1 cellular context compared by ENCODE assay signal in genomic region chr16:636206-637080, GRCh38.
TF ChIP-seq lines count a peak whose summit lies in the region.

TSS of gene METTL26 (minus strand) at chr16:636305. CDS start at chr16:636290, 15 bp downstream.

TF ChIP-seq in HEK293, 187 proteins besides CTCF, POLR2A, EP300 and RAD21 (continued from another document and continues in another):
- no peak for TF ChIP-seq BCL6B (tag by site-specific recombination; IDR thresholded peaks at IDR 0.05)
- peak; percentile 81 for TF ChIP-seq PRDM1 (tag by site-specific recombination; IDR thresholded peaks at IDR 0.05)
- TF ChIP-seq PRDM2 (tag by site-specific recombination; IDR thresholded peaks at IDR 0.05; ENCODE audit: borderline replicate concordance) = peak; percentile 74; the same call in 1 of the 2 replicates
- peak; percentile 91; the same call in 1 of the 2 replicates for TF ChIP-seq ZNF362 (tag by site-specific recombination; IDR thresholded peaks at IDR 0.05)
- no peak for TF ChIP-seq ZNF530 (tag by site-specific recombination; IDR thresholded peaks at IDR 0.05; ENCODE audit: low read depth)
- no peak for TF ChIP-seq WT1 (tag by site-specific recombination; IDR thresholded peaks at IDR 0.05)
- TF ChIP-seq ZNF692 (tag by site-specific recombination; IDR thresholded peaks at IDR 0.05) = peak; percentile 69
- TF ChIP-seq ZBTB44 (tag by site-specific recombination; IDR thresholded peaks at IDR 0.05) = peak; percentile 46; the same call in 1 of the 2 replicates
- no peak for TF ChIP-seq ZNF624 (tag by site-specific recombination; IDR thresholded peaks at IDR 0.05)
- no peak for TF ChIP-seq ZBTB1 (tag by site-specific recombination; IDR thresholded peaks at IDR 0.05)
- TF ChIP-seq SP7 (tag by site-specific recombination; IDR thresholded peaks at IDR 0.05) = peak; percentile 80
- no peak for TF ChIP-seq ZNF521 (tag by site-specific recombination; IDR thresholded peaks at IDR 0.05)
- TF ChIP-seq ZNF707 (tag by site-specific recombination; IDR thresholded peaks at IDR 0.05) = no peak
- TF ChIP-seq SP3 (tag by site-specific recombination; IDR thresholded peaks at IDR 0.05) = peak; percentile 77
- peak; percentile 74 for TF ChIP-seq ZSCAN30 (tag by site-specific recombination; IDR thresholded peaks at IDR 0.05)
- peak; percentile 78 for TF ChIP-seq ZNF629 (tag by site-specific recombination; IDR thresholded peaks at IDR 0.05)
- TF ChIP-seq ZNF223 (tag by site-specific recombination; IDR thresholded peaks at IDR 0.05) = no peak
- TF ChIP-seq KLF10 (tag by site-specific recombination; IDR thresholded peaks at IDR 0.05) = peak; percentile 93
- TF ChIP-seq ZNF449 (tag by site-specific recombination; IDR thresholded peaks at IDR 0.05) = peak; percentile 71; the same call in 1 of the 2 replicates
- no peak for TF ChIP-seq ZNF549 (tag by site-specific recombination; IDR thresholded peaks at IDR 0.05)
- TF ChIP-seq PRDM4 (tag by site-specific recombination; IDR thresholded peaks at IDR 0.05) = no peak
- no peak for TF ChIP-seq GFI1B (tag by site-specific recombination; IDR thresholded peaks at IDR 0.05)
- TF ChIP-seq ZNF2 (tag by site-specific recombination; IDR thresholded peaks at IDR 0.05) = peak; percentile 96
- no peak for TF ChIP-seq ZNF16 (tag by site-specific recombination; IDR thresholded peaks at IDR 0.05; ENCODE audit: low read depth)
- TF ChIP-seq OVOL3 (tag by site-specific recombination; IDR thresholded peaks at IDR 0.05) = no peak
- TF ChIP-seq ZFP37 (tag by site-specific recombination; IDR thresholded peaks at IDR 0.05) = peak; percentile 79
- no peak for TF ChIP-seq ELK4 (IDR thresholded peaks at IDR 0.05; ENCODE audit: borderline replicate concordance, low read depth, low read length)
- peak; percentile 56; the same call in 1 of the 2 replicates for TF ChIP-seq ZSCAN18 (tag by site-specific recombination; IDR thresholded peaks at IDR 0.05)
- no peak for TF ChIP-seq RBAK (tag by site-specific recombination; IDR thresholded peaks at IDR 0.05)
- TF ChIP-seq EGR2 (tag by site-specific recombination; IDR thresholded peaks at IDR 0.05; ENCODE audit: low read depth) = no peak
- peak; percentile 63 for TF ChIP-seq SP2 (tag by site-specific recombination; IDR thresholded peaks at IDR 0.05)
- TF ChIP-seq ZNF248 (tag by site-specific recombination; IDR thresholded peaks at IDR 0.05) = no peak
- TF ChIP-seq ZNF398 (tag by site-specific recombination; IDR thresholded peaks at IDR 0.05) = peak; percentile 69
- TF ChIP-seq ZNF350 (tag by site-specific recombination; IDR thresholded peaks at IDR 0.05) = no peak
- peak; percentile 22; the same call in 1 of the 2 replicates for TF ChIP-seq ZFHX2 (tag by site-specific recombination; conservative IDR thresholded peaks at IDR 0.05)
- TF ChIP-seq ZNF155 (tag by site-specific recombination; IDR thresholded peaks at IDR 0.05) = no peak
- TF ChIP-seq ZNF311 (tag by site-specific recombination; IDR thresholded peaks at IDR 0.05; ENCODE audit: borderline replicate concordance) = no peak
